In the genomic region with DNA sequence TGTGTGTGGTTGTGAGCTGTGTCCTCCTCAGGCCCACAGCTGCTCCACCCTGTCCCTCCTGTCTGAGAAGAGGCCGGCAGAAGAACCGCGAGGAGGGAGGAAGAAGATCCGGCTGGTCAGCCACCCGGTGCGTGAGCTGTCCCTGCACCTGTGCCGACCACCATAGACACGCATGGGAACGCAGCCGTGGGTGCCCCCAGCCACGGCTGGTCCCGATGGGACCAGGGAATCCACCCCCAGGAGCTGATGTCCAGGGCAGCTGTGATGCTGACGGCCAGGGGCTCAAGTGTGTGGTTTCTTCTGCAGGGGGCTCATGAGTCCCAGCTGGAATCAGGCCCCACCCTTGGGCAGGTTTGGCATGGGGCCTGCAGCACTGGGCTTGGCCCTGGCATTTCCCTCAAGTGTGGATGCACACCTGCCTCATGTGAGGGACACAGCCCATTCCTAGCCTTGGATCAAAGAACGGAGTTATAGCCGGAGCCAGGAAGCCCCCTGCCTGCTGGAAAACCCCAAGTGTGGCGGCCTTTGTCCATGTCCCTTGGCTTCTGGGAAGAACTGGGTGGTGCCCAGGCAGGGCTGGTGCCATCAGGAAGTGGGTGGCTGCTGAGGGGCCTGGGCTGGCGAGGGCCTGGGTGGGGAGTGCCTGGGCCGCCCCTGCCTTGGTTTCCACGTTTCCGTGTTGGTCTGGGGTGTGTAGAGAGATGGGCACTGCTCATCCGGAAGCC, we compare ENCODE assay signal across 1 cellular context.
TF ChIP-seq lines count a peak whose summit lies in the region.

No MANE protein-coding gene starts in this region.

TF ChIP-seq in HepG2, 621 proteins besides CTCF, POLR2A, EP300 and RAD21:
- no peak for TF ChIP-seq TRAFD1 (CRISPR knock-in tag; IDR thresholded peaks at IDR 0.05; ENCODE audit: borderline replicate concordance)
- TF ChIP-seq THYN1 (CRISPR knock-in tag; IDR thresholded peaks at IDR 0.05; ENCODE audit: borderline replicate concordance, low read depth) = no peak
- peak; percentile 37 for TF ChIP-seq AGO2 (optimal IDR thresholded peaks at IDR 0.05; ENCODE audit: low read depth, low read length)
- TF ChIP-seq ARID2 (CRISPR knock-in tag; IDR thresholded peaks at IDR 0.05; ENCODE audit: borderline replicate concordance) = no peak
- 0 out of 2 replicates have a peak, but pooled peaks have one; percentile 12 for TF ChIP-seq RFX5 (IDR thresholded peaks at IDR 0.05; ENCODE audit: low read depth, low read length)
- no peak for TF ChIP-seq TOPORS (CRISPR knock-in tag; IDR thresholded peaks at IDR 0.05)
- TF ChIP-seq RFX3 (CRISPR knock-in tag; IDR thresholded peaks at IDR 0.05) = no peak
- TF ChIP-seq, protein P1, sequence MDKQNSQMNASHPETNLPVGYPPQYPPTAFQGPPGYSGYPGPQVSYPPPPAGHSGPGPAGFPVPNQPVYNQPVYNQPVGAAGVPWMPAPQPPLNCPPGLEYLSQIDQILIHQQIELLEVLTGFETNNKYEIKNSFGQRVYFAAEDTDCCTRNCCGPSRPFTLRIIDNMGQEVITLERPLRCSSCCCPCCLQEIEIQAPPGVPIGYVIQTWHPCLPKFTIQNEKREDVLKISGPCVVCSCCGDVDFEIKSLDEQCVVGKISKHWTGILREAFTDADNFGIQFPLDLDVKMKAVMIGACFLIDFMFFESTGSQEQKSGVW (CRISPR knock-in tag; IDR thresholded peaks at IDR 0.05; ENCODE audit: borderline replicate concordance) = no peak
- TF ChIP-seq, protein P2, sequence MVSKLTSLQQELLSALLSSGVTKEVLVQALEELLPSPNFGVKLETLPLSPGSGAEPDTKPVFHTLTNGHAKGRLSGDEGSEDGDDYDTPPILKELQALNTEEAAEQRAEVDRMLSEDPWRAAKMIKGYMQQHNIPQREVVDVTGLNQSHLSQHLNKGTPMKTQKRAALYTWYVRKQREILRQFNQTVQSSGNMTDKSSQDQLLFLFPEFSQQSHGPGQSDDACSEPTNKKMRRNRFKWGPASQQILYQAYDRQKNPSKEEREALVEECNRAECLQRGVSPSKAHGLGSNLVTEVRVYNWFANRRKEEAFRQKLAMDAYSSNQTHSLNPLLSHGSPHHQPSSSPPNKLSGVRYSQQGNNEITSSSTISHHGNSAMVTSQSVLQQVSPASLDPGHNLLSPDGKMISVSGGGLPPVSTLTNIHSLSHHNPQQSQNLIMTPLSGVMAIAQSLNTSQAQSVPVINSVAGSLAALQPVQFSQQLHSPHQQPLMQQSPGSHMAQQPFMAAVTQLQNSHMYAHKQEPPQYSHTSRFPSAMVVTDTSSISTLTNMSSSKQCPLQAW (CRISPR knock-in tag; IDR thresholded peaks at IDR 0.05) = no peak
- TF ChIP-seq, protein P3, sequence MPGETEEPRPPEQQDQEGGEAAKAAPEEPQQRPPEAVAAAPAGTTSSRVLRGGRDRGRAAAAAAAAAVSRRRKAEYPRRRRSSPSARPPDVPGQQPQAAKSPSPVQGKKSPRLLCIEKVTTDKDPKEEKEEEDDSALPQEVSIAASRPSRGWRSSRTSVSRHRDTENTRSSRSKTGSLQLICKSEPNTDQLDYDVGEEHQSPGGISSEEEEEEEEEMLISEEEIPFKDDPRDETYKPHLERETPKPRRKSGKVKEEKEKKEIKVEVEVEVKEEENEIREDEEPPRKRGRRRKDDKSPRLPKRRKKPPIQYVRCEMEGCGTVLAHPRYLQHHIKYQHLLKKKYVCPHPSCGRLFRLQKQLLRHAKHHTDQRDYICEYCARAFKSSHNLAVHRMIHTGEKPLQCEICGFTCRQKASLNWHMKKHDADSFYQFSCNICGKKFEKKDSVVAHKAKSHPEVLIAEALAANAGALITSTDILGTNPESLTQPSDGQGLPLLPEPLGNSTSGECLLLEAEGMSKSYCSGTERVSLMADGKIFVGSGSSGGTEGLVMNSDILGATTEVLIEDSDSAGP (CRISPR knock-in tag; IDR thresholded peaks at IDR 0.05; ENCODE audit: borderline replicate concordance) = 0 out of 2 replicates have a peak, but pooled peaks have one; percentile 9
- TF ChIP-seq MYC (CRISPR knock-in tag; IDR thresholded peaks at IDR 0.05; ENCODE audit: borderline replicate concordance) = 0 out of 2 replicates have a peak, but pooled peaks have one; percentile 21
- TF ChIP-seq, protein P4, sequence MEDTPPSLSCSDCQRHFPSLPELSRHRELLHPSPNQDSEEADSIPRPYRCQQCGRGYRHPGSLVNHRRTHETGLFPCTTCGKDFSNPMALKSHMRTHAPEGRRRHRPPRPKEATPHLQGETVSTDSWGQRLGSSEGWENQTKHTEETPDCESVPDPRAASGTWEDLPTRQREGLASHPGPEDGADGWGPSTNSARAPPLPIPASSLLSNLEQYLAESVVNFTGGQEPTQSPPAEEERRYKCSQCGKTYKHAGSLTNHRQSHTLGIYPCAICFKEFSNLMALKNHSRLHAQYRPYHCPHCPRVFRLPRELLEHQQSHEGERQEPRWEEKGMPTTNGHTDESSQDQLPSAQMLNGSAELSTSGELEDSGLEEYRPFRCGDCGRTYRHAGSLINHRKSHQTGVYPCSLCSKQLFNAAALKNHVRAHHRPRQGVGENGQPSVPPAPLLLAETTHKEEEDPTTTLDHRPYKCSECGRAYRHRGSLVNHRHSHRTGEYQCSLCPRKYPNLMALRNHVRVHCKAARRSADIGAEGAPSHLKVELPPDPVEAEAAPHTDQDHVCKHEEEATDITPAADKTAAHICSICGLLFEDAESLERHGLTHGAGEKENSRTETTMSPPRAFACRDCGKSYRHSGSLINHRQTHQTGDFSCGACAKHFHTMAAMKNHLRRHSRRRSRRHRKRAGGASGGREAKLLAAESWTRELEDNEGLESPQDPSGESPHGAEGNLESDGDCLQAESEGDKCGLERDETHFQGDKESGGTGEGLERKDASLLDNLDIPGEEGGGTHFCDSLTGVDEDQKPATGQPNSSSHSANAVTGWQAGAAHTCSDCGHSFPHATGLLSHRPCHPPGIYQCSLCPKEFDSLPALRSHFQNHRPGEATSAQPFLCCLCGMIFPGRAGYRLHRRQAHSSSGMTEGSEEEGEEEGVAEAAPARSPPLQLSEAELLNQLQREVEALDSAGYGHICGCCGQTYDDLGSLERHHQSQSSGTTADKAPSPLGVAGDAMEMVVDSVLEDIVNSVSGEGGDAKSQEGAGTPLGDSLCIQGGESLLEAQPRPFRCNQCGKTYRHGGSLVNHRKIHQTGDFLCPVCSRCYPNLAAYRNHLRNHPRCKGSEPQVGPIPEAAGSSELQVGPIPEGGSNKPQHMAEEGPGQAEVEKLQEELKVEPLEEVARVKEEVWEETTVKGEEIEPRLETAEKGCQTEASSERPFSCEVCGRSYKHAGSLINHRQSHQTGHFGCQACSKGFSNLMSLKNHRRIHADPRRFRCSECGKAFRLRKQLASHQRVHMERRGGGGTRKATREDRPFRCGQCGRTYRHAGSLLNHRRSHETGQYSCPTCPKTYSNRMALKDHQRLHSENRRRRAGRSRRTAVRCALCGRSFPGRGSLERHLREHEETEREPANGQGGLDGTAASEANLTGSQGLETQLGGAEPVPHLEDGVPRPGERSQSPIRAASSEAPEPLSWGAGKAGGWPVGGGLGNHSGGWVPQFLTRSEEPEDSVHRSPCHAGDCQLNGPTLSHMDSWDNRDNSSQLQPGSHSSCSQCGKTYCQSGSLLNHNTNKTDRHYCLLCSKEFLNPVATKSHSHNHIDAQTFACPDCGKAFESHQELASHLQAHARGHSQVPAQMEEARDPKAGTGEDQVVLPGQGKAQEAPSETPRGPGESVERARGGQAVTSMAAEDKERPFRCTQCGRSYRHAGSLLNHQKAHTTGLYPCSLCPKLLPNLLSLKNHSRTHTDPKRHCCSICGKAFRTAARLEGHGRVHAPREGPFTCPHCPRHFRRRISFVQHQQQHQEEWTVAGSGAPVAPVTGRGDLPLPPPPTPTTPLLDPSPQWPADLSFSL (CRISPR knock-in tag; IDR thresholded peaks at IDR 0.05) = no peak
